Comparison of ENCODE assay signal across 7 cellular contexts in genomic region chr10:11684717-11685645, GRCh38. TPM values are rescaled to one million over a fixed set of nuclear protein-coding genes. Genes with fewer than 3 reads are reported as not detected.
DNase-seq lines count a peak whose midpoint lies in the region; ATAC-seq and TF ChIP-seq lines count a peak whose summit lies in the region.

No MANE protein-coding gene starts in this region.

- no peaks in the 10 kb centered on the region for H3K27me3 ChIP-seq in PC-3 (ENCODE audit: low read length)

- ATAC-seq in GM18519 (IDR thresholded peaks at IDR 0.05; ENCODE audit: low FRiP score, unreplicated experiment): peak; percentile 49
- peak; percentile 62 for ATAC-seq in HG02884 (IDR thresholded peaks at IDR 0.05; ENCODE audit: unreplicated experiment)
- peak; percentile 80 for ATAC-seq in PC-3

- no peaks in the 10 kb centered on the region for H3K9me2 ChIP-seq in PC-3 (replicated peaks; ENCODE audit: low read length)

- no peaks in the 10 kb centered on the region for H4K20me1 ChIP-seq in PC-3 (ENCODE audit: low read length)

- H3K9ac ChIP-seq in PC-3 (ENCODE audit: low read length): peak overlapping the region; percentile 95

- H3K4me3 ChIP-seq in PC-3 (ENCODE audit: low read length): peak overlapping the region; percentile 63
- no peak overlapping the region for H3K4me3 ChIP-seq in urinary bladder (ENCODE audit: low read depth, low read length)

- no peaks in the 10 kb centered on the region for H3K36me3 ChIP-seq in PC-3 (ENCODE audit: low read depth, low read length)
- H3K36me3 ChIP-seq in urinary bladder (ENCODE audit: insufficient read depth): no peaks in the 10 kb centered on the region

- H2AFZ ChIP-seq in PC-3 (ENCODE audit: low read length): peak overlapping the region; percentile 45; the same call in 1 of the 2 replicates

- BruUV-seq in PC-3 (replicated peaks; lab: Mats Ljungman, UMichigan): TSS peak; percentile 89

- H3K27ac ChIP-seq in PC-3 (ENCODE audit: low read length) (peak overlapping the region; percentile 100), urinary bladder (ENCODE audit: low read depth) (peak overlapping the region; percentile 46)

- WGBS in urinary bladder: 15% methylated on average over 26 of the region's 26 CpGs

- DNase-seq in PC-3 (peak; percentile 86), glomerular endothelial cell (ENCODE audit: extremely low read depth, low read depth, low spot score) (peak; percentile 64), posterior cingulate gyrus (peak; percentile 47 to 95 (median 77))
- peak; percentile 59 for DNase-seq in activated effector memory CD4-positive, alpha-beta T cell treated with Interleukin-2 at 50 U/mL for 16 hours

- POLR2A ChIA-PET in PC-3 (lab: Charles Lee; ENCODE audit: unreplicated experiment): interaction anchor here (1.0 kb wide), 1 partner anchor 35 kb away, joined by 3 read pairs; no protein-coding TSS in a partner anchor

- TF ChIP-seq CTCF in PC-3 (conservative IDR thresholded peaks at IDR 0.05; ENCODE audit: low read depth, low read length): no peak

- H3F3A ChIP-seq in PC-3 (ENCODE audit: low read length, unreplicated experiment): no peaks in the 10 kb centered on the region

- no peaks in the 10 kb centered on the region for H3K9me3 ChIP-seq in PC-3 (ENCODE audit: low read length)

- CTCF ChIA-PET in PC-3 (lab: Charles Lee): interaction anchor here (0.6 kb wide), 1 partner anchor 82 kb away, joined by 6 read pairs; no protein-coding TSS in a partner anchor

- peak overlapping the region; percentile 88 for H3K4me2 ChIP-seq in PC-3 (ENCODE audit: low read length)

- peaks cover 49% of the 10 kb centered on the region for H3K4me1 ChIP-seq in PC-3 (ENCODE audit: insufficient read depth, low read length)
- no peaks in the 10 kb centered on the region for H3K4me1 ChIP-seq in urinary bladder (ENCODE audit: insufficient read depth)

- no peaks in the 10 kb centered on the region for H3K79me2 ChIP-seq in PC-3 (ENCODE audit: low read length)

- intact Hi-C loops in PC-3 (cut with micrococcal nuclease): loop anchor here (1.0 to 2.0 kb wide), 2 partner anchors 31 to 74 kb away; partner anchors contain the start of gene USP6NL
- intact Hi-C loops in posterior cingulate gyrus (cut with DNase I): loop anchor here (10.0 kb wide), 1 partner anchor 70 kb away; the partner anchor contains the start of gene USP6NL

RNA-seq across cellular contexts. Expression of gene ECHDC3, which starts 57.2 kb away (rescaled TPM):
- total RNA-seq in PC-3 (2014; rRNA removed) (not detected in 2 replicates), glomerular endothelial cell (3.7 and 7.1 TPM in 2 replicates), urinary bladder (1.5 TPM)
- 28.1 TPM for polyA plus RNA-seq in urinary bladder
